ENCODE assay signal across 16 cellular contexts in the genomic region with DNA sequence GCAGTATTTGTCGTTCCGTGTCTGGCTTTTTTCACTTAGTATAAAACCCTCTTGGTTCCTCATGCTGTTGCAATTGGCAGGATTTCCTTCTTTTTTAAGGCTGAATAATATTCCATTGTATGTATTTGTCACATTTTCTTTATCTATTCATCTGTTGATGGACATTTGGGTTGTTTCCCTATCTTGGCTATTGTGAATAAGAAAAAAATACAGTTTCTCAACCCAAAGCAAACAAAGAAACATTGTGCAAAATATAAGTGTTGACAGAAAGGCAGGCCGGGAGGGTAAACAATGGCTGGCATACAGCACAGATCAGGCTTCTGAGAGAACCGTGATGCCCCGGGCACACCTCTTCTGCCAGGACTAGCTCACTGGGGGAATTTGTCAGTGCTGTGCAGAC.
A peak's percentile ranks its signal among the peaks of the same experiment; 100 is the strongest.
DNase-seq lines count a peak whose midpoint lies in the region; TF ChIP-seq lines count a peak whose summit lies in the region.
"Had no signal": no experiment of that assay in that cellular context is flagged by ENCODE, and none has a peak within 500 bp of the region (broad histone marks: within the 10 kb centered on the region; RNA-seq: fewer than 3 reads in every experiment).

No MANE protein-coding gene starts in this region.

- TF ChIP-seq CTCF in nephron progenitor cell (IDR thresholded peaks at IDR 0.05), result no peak

- peak overlapping the region; percentile 97 for H3K27ac ChIP-seq in caudate nucleus (ENCODE audit: low read depth, low read length)
- H3K27ac ChIP-seq: SJSA1 had no signal

- no peak overlapping the region for H3K27ac Mint-ChIP-seq in nephron progenitor cell
- H3K27ac Mint-ChIP-seq: CD4-positive, alpha-beta T cell had no signal

- H3K4me3 Mint-ChIP-seq in nephron progenitor cell, result no peak overlapping the region
- H3K4me3 Mint-ChIP-seq: CD4-positive, alpha-beta T cell had no signal

- DNase-seq in caudate nucleus (lab: John Stamatoyannopoulos, UW) (peak in 45 of 61 donors; percentile 15 to 81 (median 62)), inferior parietal cortex (ENCODE audit: extremely low spot score) (peak; percentile 81), posterior cingulate gyrus (peak in 7 of 10 donors; percentile 39 to 93 (median 57)), NCI-H510A (lab: John Stamatoyannopoulos, UW) (no peak), HUDEP-2 (lab: John Stamatoyannopoulos, UW; ENCODE audit: unreplicated experiment in 76 of 76) (no peak), nephron progenitor cell (no peak)
- DNase-seq in stimulated activated CD4-positive, alpha-beta T cell treated with anti-CD3 and anti-CD28 coated beads, Interleukin-15, amount 100 ng/mL, for 24 hours, result no peak
- DNase-seq: BE2C; CD4-positive, alpha-beta T cell; NCI-H1436 treated with DMSO at 0.1 percent for 48 hours; NCI-H2029 treated with DMSO at 0.1 percent for 48 hours; NCI-H2171 treated with DMSO at 0.1 percent for 48 hours; NCI-H510A treated with DMSO at 0.1 percent for 48 hours; NCI-H82; PC-3 had no signal

- peaks cover 10% of the 10 kb centered on the region for H3K27me3 Mint-ChIP-seq in nephron progenitor cell (ENCODE audit: low read depth, poor library complexity)
- H3K27me3 Mint-ChIP-seq: CD4-positive, alpha-beta T cell had no signal

- intact Hi-C loops in posterior cingulate gyrus (cut with DNase I), result loop anchor here (5.0 kb wide), 2 partner anchors 92 to 323 kb away; no protein-coding TSS in a partner anchor

- peaks cover 21% of the 10 kb centered on the region for H3K4me1 Mint-ChIP-seq in nephron progenitor cell

- H3K9me3 Mint-ChIP-seq in nephron progenitor cell, result peaks cover 10% of the 10 kb centered on the region
- H3K9me3 Mint-ChIP-seq: CD4-positive, alpha-beta T cell had no signal

- H3K36me3 Mint-ChIP-seq in nephron progenitor cell (ENCODE audit: low read depth), result no peaks in the 10 kb centered on the region

Comparison
In these comparisons a context has a peak if more than half of its experiments do, and no peak if none do; other contexts are left out.
1. DNase-seq: peak in caudate nucleus (45 of 61), inferior parietal cortex (single experiment) and posterior cingulate gyrus (7 of 10); none in NCI-H510A (single experiment), stimulated activated CD4-positive, alpha-beta T cell treated with anti-CD3 and anti-CD28 coated beads, Interleukin-15, amount 100 ng/mL, for 24 hours (single experiment), HUDEP-2 (0 of 76) and nephron progenitor cell (single experiment).